In genomic region chr3:179750720-179751328, GRCh38 we compare ENCODE assay signal across 8 cellular contexts.
A peak's percentile ranks its signal among the peaks of the same experiment; 100 is the strongest.
DNase-seq lines count a peak whose midpoint lies in the region; ATAC-seq and TF ChIP-seq lines count a peak whose summit lies in the region.

No MANE protein-coding gene starts in this region.

- no peaks in the 10 kb centered on the region for H3K79me2 ChIP-seq in SK-N-SH (ENCODE audit: insufficient read depth)

- H3K27ac ChIP-seq in left ventricle myocardium inferior (replicated peaks) (no peak overlapping the region), SK-N-SH (ENCODE audit: low read depth in 2 of 2, low read length in 1 of 2) (no peak overlapping the region), gastroesophageal sphincter (no peak overlapping the region)

- CTCF ChIA-PET in SK-N-SH (lab: Yijun Ruan, JAX) = interaction anchor here (0.6 to 4.6 kb wide), 21 partner anchors 11 to 850 kb away, joined by 3 to 55 read pairs (median 4); no protein-coding TSS in a partner anchor

- intact Hi-C loops in left ventricle myocardium inferior (cut with micrococcal nuclease) (no loop called here), Right ventricle myocardium inferior (cut with DNase I) (no loop called here), mucosa of descending colon (cut with DNase I, micrococcal nuclease) (no loop called here)

- no peak overlapping the region for H3K4me2 ChIP-seq in SK-N-SH

- TF ChIP-seq EP300 in SK-N-SH (IDR thresholded peaks at IDR 0.05; ENCODE audit: borderline replicate concordance in 1 of 2, low read depth in 1 of 2, low read length in 1 of 2) (no peak), gastroesophageal sphincter (IDR thresholded peaks at IDR 0.05) (no peak)

- no peaks in the 10 kb centered on the region for H3K9me2 ChIP-seq in SK-N-SH

- H3K9me3 ChIP-seq in left ventricle myocardium inferior (replicated peaks) (no peaks in the 10 kb centered on the region), SK-N-SH (no peaks in the 10 kb centered on the region), gastroesophageal sphincter (no peaks in the 10 kb centered on the region), mucosa of descending colon (no peaks in the 10 kb centered on the region)

- H3F3A ChIP-seq in SK-N-SH (replicated peaks; ENCODE audit: insufficient read depth) = peaks cover 5% of the 10 kb centered on the region

- TF ChIP-seq CTCF in left ventricle myocardium inferior (IDR thresholded peaks at IDR 0.05; ENCODE audit: borderline replicate concordance) (peak; percentile 54), SK-N-SH (IDR thresholded peaks at IDR 0.05) (peak; percentile 72), gastroesophageal sphincter (IDR thresholded peaks at IDR 0.05) (peak in 2 of 4 experiments; percentile 4 to 6), mucosa of descending colon (IDR thresholded peaks at IDR 0.05) (no peak)

- H3K9ac ChIP-seq in SK-N-SH = no peak overlapping the region

- ATAC-seq in Right ventricle myocardium inferior (no peak), HG03378 (IDR thresholded peaks at IDR 0.05; ENCODE audit: unreplicated experiment) (peak; percentile 55), gastroesophageal sphincter (no peak), GM21529 (IDR thresholded peaks at IDR 0.05; ENCODE audit: unreplicated experiment) (no peak), mucosa of descending colon (no peak)

- POLR2A ChIA-PET in SK-N-SH (lab: Yijun Ruan, JAX) = no interaction called here

- H2AFZ ChIP-seq in SK-N-SH (ENCODE audit: low read depth) = no peak overlapping the region

- H4K20me1 ChIP-seq in SK-N-SH (ENCODE audit: insufficient read depth) = no peaks in the 10 kb centered on the region

- DNase-seq in left ventricle myocardium inferior = no peak
- no peak for DNase-seq in Right ventricle myocardium inferior (ENCODE audit: missing footprints)
- DNase-seq in SK-N-SH = peak; percentile 49
- DNase-seq in iPS-NIHi11 (ENCODE audit: low spot score) = peak; percentile 23
- DNase-seq in mucosa of descending colon = no peak

- H3K27me3 ChIP-seq in left ventricle myocardium inferior (ENCODE audit: low read depth) (no peaks in the 10 kb centered on the region), SK-N-SH (ENCODE audit: insufficient read depth) (no peaks in the 10 kb centered on the region), gastroesophageal sphincter (no peaks in the 10 kb centered on the region)

- peaks cover 2% of the 10 kb centered on the region for H3K4me1 ChIP-seq in left ventricle myocardium inferior
- H3K4me1 ChIP-seq in SK-N-SH (ENCODE audit: control insufficient read depth in 1 of 2, insufficient read depth in 2 of 2, low read depth in 1 of 2, low read length in 1 of 2) = peaks cover 0 to 2% of the 10 kb centered on the region in 2 experiments; a peak in 1 of 4 replicates
- H3K4me1 ChIP-seq in gastroesophageal sphincter = no peaks in the 10 kb centered on the region
- H3K4me1 ChIP-seq in mucosa of descending colon (ENCODE audit: low read depth) = no peaks in the 10 kb centered on the region

- WGBS in SK-N-SH (ENCODE audit: low lambda C conversion rate) = 81% methylated on average over 6 of the region's 6 CpGs
- 61 to 75% methylated on average over 5 to 6 of the region's 6 CpGs for WGBS in gastroesophageal sphincter (ENCODE audit: low coverage in 1 of 2), 2 donors

- H3K36me3 ChIP-seq in left ventricle myocardium inferior = peaks cover 26% of the 10 kb centered on the region
- peaks cover 12 to 18% of the 10 kb centered on the region in 2 experiments for H3K36me3 ChIP-seq in SK-N-SH (replicated peaks in 1 of 2; ENCODE audit: control insufficient read depth in 1 of 2, insufficient read depth in 2 of 2, low read length in 1 of 2)
- H3K36me3 ChIP-seq in gastroesophageal sphincter = peaks cover 0 to 33% of the 10 kb centered on the region in 2 donors
- no peaks in the 10 kb centered on the region for H3K36me3 ChIP-seq in mucosa of descending colon (ENCODE audit: low read depth)

- no peak overlapping the region for H3K4me3 ChIP-seq in left ventricle myocardium inferior
- H3K4me3 ChIP-seq in SK-N-SH (ENCODE audit: low read depth in 2 of 2, low read length in 1 of 2) = no peak overlapping the region; a peak in 1 of 4 replicates
- H3K4me3 ChIP-seq in gastroesophageal sphincter = no peak overlapping the region
- H3K4me3 ChIP-seq in mucosa of descending colon = no peak overlapping the region

- TF ChIP-seq RAD21 in SK-N-SH (IDR thresholded peaks at IDR 0.05; ENCODE audit: low read length) = peak; percentile 77

- no peak for TF ChIP-seq POLR2A in gastroesophageal sphincter (IDR thresholded peaks at IDR 0.05)

TF ChIP-seq in SK-N-SH, 30 proteins besides CTCF, POLR2A, EP300 and RAD21:
- TF ChIP-seq GATA2 (CRISPR knock-in tag; IDR thresholded peaks at IDR 0.05) = no peak
- TF ChIP-seq SMC3 (IDR thresholded peaks at IDR 0.05; ENCODE audit: low read depth, low read length) = peak; percentile 61

Comparison
In these comparisons a context has a peak if more than half of its experiments do, and no peak if none do; other contexts are left out.
1. DNase-seq: peak in SK-N-SH (single experiment) and iPS-NIHi11 (single experiment); none in left ventricle myocardium inferior (single experiment), Right ventricle myocardium inferior (single experiment) and mucosa of descending colon (0 of 3).